Comparison of ENCODE assay signal across 22 cellular contexts in genomic region chr18:28793911-28794310, GRCh38.
A peak's percentile ranks its signal among the peaks of the same experiment; 100 is the strongest.
DNase-seq lines count a peak whose midpoint lies in the region; ATAC-seq and TF ChIP-seq lines count a peak whose summit lies in the region.
"Had no signal": no experiment of that assay in that cellular context is flagged by ENCODE, and none has a peak within 500 bp of the region (broad histone marks: within the 10 kb centered on the region; RNA-seq: fewer than 3 reads in every experiment).

No MANE protein-coding gene starts in this region.

- H3K27ac ChIP-seq in epithelial cell of prostate (peak overlapping the region; percentile 62), skeletal muscle tissue (ENCODE audit: low read depth, low read length) (peak overlapping the region; percentile 1), ovary (no peak overlapping the region)
- H3K27ac ChIP-seq: A549, esophagus muscularis mucosa, thyroid gland had no signal

- TF ChIP-seq EP300 in ovary (IDR thresholded peaks at IDR 0.05), result no peak

- no peak for TF ChIP-seq POLR2A in ovary (IDR thresholded peaks at IDR 0.05)

- H3K36me3 ChIP-seq in skeletal muscle tissue (ENCODE audit: control insufficient read depth in 3 of 3, insufficient read depth in 3 of 3, low read length in 3 of 3) (no peaks in the 10 kb centered on the region), ovary (no peaks in the 10 kb centered on the region)
- H3K36me3 ChIP-seq: esophagus muscularis mucosa, thyroid gland had no signal

- H3K9me3 ChIP-seq in skeletal muscle tissue (ENCODE audit: control insufficient read depth in 3 of 3, low read length in 3 of 3) (no peaks in the 10 kb centered on the region), ovary (no peaks in the 10 kb centered on the region)
- H3K9me3 ChIP-seq: A549, esophagus muscularis mucosa, thyroid gland had no signal

- no peak overlapping the region for H3K9ac ChIP-seq in skeletal muscle tissue (ENCODE audit: low read depth in 1 of 3, low read length in 3 of 3)

- TF ChIP-seq CTCF in ovary (IDR thresholded peaks at IDR 0.05), result no peak

- no peak overlapping the region for H3K4me3 ChIP-seq in skeletal muscle tissue (ENCODE audit: low read length in 3 of 3)
- no peak overlapping the region for H3K4me3 ChIP-seq in ovary
- H3K4me3 ChIP-seq: A549, esophagus muscularis mucosa, thyroid gland had no signal

- no peak for ATAC-seq in GM18868 (IDR thresholded peaks at IDR 0.05; ENCODE audit: unreplicated experiment)
- ATAC-seq: A549; activated CD4-positive, CD25-positive, alpha-beta regulatory T cell treated with anti-CD3 and anti-CD28 coated beads, Interleukin-2, amount 50 U/mL, for 24 hours; natural killer cell; Panc1; stimulated activated memory B cell treated with anti-CD40 and anti-IgM and Interleukin-4, amounts not matched to agents 10 μg/mL and 1 μg/mL and 100 μg/mL, for 72 hours had no signal

- WGBS in ovary, 3 donors, result 65 to 93% (median 68%) methylated on average over 1 of the region's 1 CpG

- intact Hi-C loops in ovary (cut with DNase I), result no loop called here

- H3K4me1 ChIP-seq in skeletal muscle tissue (ENCODE audit: control insufficient read depth in 3 of 3, insufficient read depth in 3 of 3, low read length in 3 of 3), result no peaks in the 10 kb centered on the region
- no peaks in the 10 kb centered on the region for H3K4me1 ChIP-seq in ovary (ENCODE audit: insufficient read depth)
- H3K4me1 ChIP-seq: thyroid gland had no signal

- no peaks in the 10 kb centered on the region for H3K27me3 ChIP-seq in skeletal muscle tissue (ENCODE audit: control insufficient read depth in 3 of 3, insufficient read depth in 3 of 3, low read length in 3 of 3)
- H3K27me3 ChIP-seq in ovary, result no peaks in the 10 kb centered on the region
- H3K27me3 ChIP-seq: esophagus muscularis mucosa, thyroid gland had no signal

- peak; percentile 48 for DNase-seq in NCI-H82 (lab: John Stamatoyannopoulos, UW)
- DNase-seq in NCI-H82 treated with DMSO at 0.1 percent for 48 hours (lab: John Stamatoyannopoulos, UW; ENCODE audit: unreplicated experiment), result no peak
- DNase-seq in NCI-H748 (lab: John Stamatoyannopoulos, UW; ENCODE audit: unreplicated experiment), result peak; percentile 51
- no peak for DNase-seq in epithelial cell of prostate (ENCODE audit: low read depth, low spot score)
- DNase-seq in putamen (ENCODE audit: low spot score), result no peak
- DNase-seq in ovary, result no peak
- DNase-seq: activated CD8-positive, alpha-beta memory T cell treated with anti-CD3 and anti-CD28 coated beads for 24 hours; activated naive CD8-positive, alpha-beta T cell treated with anti-CD3 and anti-CD28 coated beads for 36 hours; glutamatergic neuron; immature natural killer cell; natural killer cell; NCI-H2029 treated with DMSO at 0.1 percent for 48 hours; NCI-H526 treated with DMSO at 0.1 percent for 48 hours; T1000 had no signal

Comparison
In these comparisons a context has a peak if more than half of its experiments do, and no peak if none do; other contexts are left out.
1. DNase-seq: peak in NCI-H82 (single experiment) and NCI-H748 (single experiment); none in NCI-H82 treated with DMSO at 0.1 percent for 48 hours (single experiment), epithelial cell of prostate (single experiment), putamen (single experiment) and ovary (0 of 5).
2. H3K27ac ChIP-seq: peak in epithelial cell of prostate (single experiment) and skeletal muscle tissue (single experiment); none in ovary (0 of 2).